Comparison of ENCODE assay signal across 8 cellular contexts in genomic region chr16:30567160-30567990, GRCh38. TPM values are rescaled to one million over a fixed set of nuclear protein-coding genes. Genes with fewer than 3 reads are reported as not detected.
A peak's percentile ranks its signal among the peaks of the same experiment; 100 is the strongest.
DNase-seq lines count a peak whose midpoint lies in the region; ATAC-seq and TF ChIP-seq lines count a peak whose summit lies in the region.

No MANE protein-coding gene starts in this region.

- H3K27ac ChIP-seq in colonic mucosa, result peak overlapping the region; percentile 25

- TF ChIP-seq CTCF in GM12865 (IDR thresholded peaks at IDR 0.05; ENCODE audit: insufficient read depth, low read depth, low read length, missing control alignments) (no peak), colonic mucosa (IDR thresholded peaks at IDR 0.05) (no peak)

- peak overlapping the region in 1 of 2 donors; percentile 12 for H3K9ac ChIP-seq in colonic mucosa (ENCODE audit: low read depth in 2 of 2, low read length in 2 of 2)

- H3K4me1 ChIP-seq in colonic mucosa, result peaks cover 2% of the 10 kb centered on the region

- ATAC-seq in GM18907 (IDR thresholded peaks at IDR 0.05; ENCODE audit: unreplicated experiment), result no peak

- H3K4me3 ChIP-seq in GM12865 (ENCODE audit: low read depth, low read length), result no peak overlapping the region
- no peak overlapping the region for H3K4me3 ChIP-seq in colonic mucosa

- DNase-seq in GM12865 (ENCODE audit: low read depth), result peak; percentile 69
- peak; percentile 52 for DNase-seq in activated CD4-positive, CD25-positive, alpha-beta regulatory T cell treated with anti-CD3 and anti-CD28 coated beads, Interleukin-2, amount 50 U/mL, for 16 hours (ENCODE audit: low read depth, low spot score)
- no peak for DNase-seq in colonic mucosa
- peak; percentile 65 to 75 for DNase-seq in stimulated activated CD4-positive, alpha-beta T cell treated with anti-CD3 and anti-CD28 coated beads, Interleukin-2, amount 100 ng/mL, for 24 hours
- no peak for DNase-seq in NCI-H146 (lab: John Stamatoyannopoulos, UW)
- DNase-seq in NCI-H1048 (lab: John Stamatoyannopoulos, UW), result no peak
- DNase-seq in OCI-M2 (lab: John Stamatoyannopoulos, UW; ENCODE audit: unreplicated experiment), result no peak

- H3K36me3 ChIP-seq in colonic mucosa, result no peaks in the 10 kb centered on the region

- H3K9me3 ChIP-seq in colonic mucosa, result no peaks in the 10 kb centered on the region

- no peaks in the 10 kb centered on the region for H3K27me3 ChIP-seq in colonic mucosa

- intact Hi-C loops in colonic mucosa (cut with DNase I), result no loop called here

RNA-seq across cellular contexts. Expression of gene ZNF688, which starts 4.1 kb away (rescaled TPM):
- 10 to 100 TPM; 13.1 to 14.3 TPM for total RNA-seq in colonic mucosa

RNA-seq across cellular contexts. Expression of gene ZNF764, which starts 9.2 kb away (rescaled TPM):
- total RNA-seq in colonic mucosa, result 10 to 100 TPM in 1 of 2 donors, 1 to 10 TPM in 1; 9.0 to 11.1 TPM

RNA-seq across cellular contexts. Expression of gene ZNF785, which starts 18.1 kb away (rescaled TPM):
- total RNA-seq in colonic mucosa, result 10 to 100 TPM; 12.7 to 13.3 TPM

RNA-seq across cellular contexts. Expression of gene ZNF747, which starts 32.7 kb away (rescaled TPM):
- total RNA-seq in colonic mucosa, result 10 to 100 TPM in 1 of 2 donors, 1 to 10 TPM in 1; 8.7 to 11.9 TPM

RNA-seq across cellular contexts. Expression of gene ZNF768, which starts 41.0 kb away (rescaled TPM):
- total RNA-seq in colonic mucosa, result 10 to 100 TPM; 58.6 to 63.2 TPM

Comparison
In these comparisons a context has a peak if more than half of its experiments do, and no peak if none do; other contexts are left out.
1. DNase-seq: peak in GM12865 (single experiment), activated CD4-positive, CD25-positive, alpha-beta regulatory T cell treated with anti-CD3 and anti-CD28 coated beads, Interleukin-2, amount 50 U/mL, for 16 hours (single experiment) and stimulated activated CD4-positive, alpha-beta T cell treated with anti-CD3 and anti-CD28 coated beads, Interleukin-2, amount 100 ng/mL, for 24 hours (2 of 2); none in colonic mucosa (single experiment), NCI-H146 (single experiment), NCI-H1048 (single experiment) and OCI-M2 (single experiment).